In genomic region chrX:118534716-118535493, GRCh38 we compare ENCODE assay signal across 1 cellular context.
TF ChIP-seq lines count a peak whose summit lies in the region.

No MANE protein-coding gene starts in this region.

TF ChIP-seq in HEK293, 187 proteins besides CTCF, POLR2A, EP300 and RAD21 (continued from another document):
- TF ChIP-seq ZNF324 (tag by site-specific recombination; IDR thresholded peaks at IDR 0.05), result peak; percentile 30; the same call in 1 of the 2 replicates
- no peak for TF ChIP-seq ZNF311 (tag by site-specific recombination; IDR thresholded peaks at IDR 0.05; ENCODE audit: borderline replicate concordance)
- peak; percentile 82 for TF ChIP-seq ZNF629 (tag by site-specific recombination; IDR thresholded peaks at IDR 0.05)
- TF ChIP-seq KLF1 (tag by site-specific recombination; IDR thresholded peaks at IDR 0.05), result no peak
- no peak for TF ChIP-seq ZNF704 (tag by site-specific recombination; IDR thresholded peaks at IDR 0.05)
- no peak; the same call in none of the 2 replicates for TF ChIP-seq IKZF3 (tag by site-specific recombination; IDR thresholded peaks at IDR 0.05)
- TF ChIP-seq ZNF670 (tag by site-specific recombination; IDR thresholded peaks at IDR 0.05; ENCODE audit: low read depth), result no peak
- TF ChIP-seq OVOL3 (tag by site-specific recombination; IDR thresholded peaks at IDR 0.05), result peak; percentile 75; the same call in 1 of the 2 replicates
- no peak for TF ChIP-seq ZNF248 (tag by site-specific recombination; IDR thresholded peaks at IDR 0.05)
- TF ChIP-seq ZNF2 (tag by site-specific recombination; IDR thresholded peaks at IDR 0.05), result 0 out of 2 replicates have a peak, but pooled peaks have one; percentile 54
- peak; percentile 72 for TF ChIP-seq ZNF580 (tag by site-specific recombination; IDR thresholded peaks at IDR 0.05)
- no peak for TF ChIP-seq SALL2 (tag by site-specific recombination; IDR thresholded peaks at IDR 0.05; ENCODE audit: borderline replicate concordance)
- no peak for TF ChIP-seq ZNF350 (tag by site-specific recombination; IDR thresholded peaks at IDR 0.05)
- no peak for TF ChIP-seq ZNF19 (tag by site-specific recombination; IDR thresholded peaks at IDR 0.05; ENCODE audit: low read depth)
- TF ChIP-seq ZFP37 (tag by site-specific recombination; IDR thresholded peaks at IDR 0.05), result no peak
- no peak for TF ChIP-seq ZNF26 (tag by site-specific recombination; IDR thresholded peaks at IDR 0.05)
- peak; percentile 69; the same call in 1 of the 2 replicates for TF ChIP-seq ZNF10 (tag by site-specific recombination; IDR thresholded peaks at IDR 0.05)
- TF ChIP-seq ZNF76 (tag by site-specific recombination; IDR thresholded peaks at IDR 0.05; ENCODE audit: borderline replicate concordance, low read depth), result no peak
- peak; percentile 84 for TF ChIP-seq ZSCAN23 (tag by site-specific recombination; IDR thresholded peaks at IDR 0.05)
- TF ChIP-seq ZNF239 (tag by site-specific recombination; IDR thresholded peaks at IDR 0.05), result no peak
- TF ChIP-seq ZNF366 (tag by site-specific recombination; conservative IDR thresholded peaks at IDR 0.05), result peak; percentile 85
- no peak for TF ChIP-seq ZNF391 (tag by site-specific recombination; IDR thresholded peaks at IDR 0.05; ENCODE audit: borderline replicate concordance, low read depth)
- peak; percentile 93 for TF ChIP-seq FEZF1 (tag by site-specific recombination; IDR thresholded peaks at IDR 0.05)
- TF ChIP-seq HIC1 (tag by site-specific recombination; IDR thresholded peaks at IDR 0.05), result peak; percentile 58
- no peak for TF ChIP-seq KLF16 (tag by site-specific recombination; IDR thresholded peaks at IDR 0.05)
- TF ChIP-seq ZSCAN30 (tag by site-specific recombination; IDR thresholded peaks at IDR 0.05), result peak; percentile 35; the same call in 1 of the 2 replicates
- no peak for TF ChIP-seq ZNF202 (tag by site-specific recombination; IDR thresholded peaks at IDR 0.05; ENCODE audit: borderline replicate concordance)
- no peak for TF ChIP-seq ZSCAN5A (tag by site-specific recombination; IDR thresholded peaks at IDR 0.05)
- peak; percentile 30 for TF ChIP-seq SETDB1 (IDR thresholded peaks at IDR 0.05; ENCODE audit: insufficient read length, low read length)
- TF ChIP-seq ZNF530 (tag by site-specific recombination; IDR thresholded peaks at IDR 0.05; ENCODE audit: low read depth), result no peak
TF ChIP-seq in HEK293: peak in this region for 43.
